In the genomic region with DNA sequence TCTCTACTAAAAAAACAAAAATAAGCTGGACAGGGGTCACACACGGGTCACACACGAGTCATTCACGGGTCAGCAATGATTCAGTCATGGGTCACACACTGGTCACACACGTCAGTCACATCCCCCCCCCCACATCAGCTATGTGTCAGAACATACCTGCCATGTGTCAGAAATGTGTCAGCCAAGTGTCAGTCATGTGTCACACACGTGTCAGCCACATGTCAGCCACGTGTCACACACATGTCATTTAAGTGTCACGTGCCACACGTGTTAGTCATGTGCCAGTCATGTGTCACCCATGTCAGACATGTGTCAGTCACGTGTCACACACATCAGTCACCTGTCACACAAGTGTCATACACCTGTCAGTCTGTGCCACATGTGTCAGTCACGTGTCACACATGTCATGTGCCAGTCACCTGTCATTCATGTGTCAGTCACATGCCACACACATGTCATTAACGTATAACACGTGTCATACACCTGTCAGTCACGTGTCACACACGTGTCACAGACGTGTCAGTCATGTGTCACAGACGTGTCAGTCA, we compare ENCODE assay signal across 1 cellular context.
TF ChIP-seq lines count a peak whose summit lies in the region.

No MANE protein-coding gene starts in this region.

TF ChIP-seq in K562, 482 proteins besides CTCF, POLR2A, EP300 and RAD21 (continued from another document and continues in another):
- peak; percentile 95 for TF ChIP-seq ZNF224 (CRISPR knock-in tag; IDR thresholded peaks at IDR 0.05)
- TF ChIP-seq, protein P1, sequence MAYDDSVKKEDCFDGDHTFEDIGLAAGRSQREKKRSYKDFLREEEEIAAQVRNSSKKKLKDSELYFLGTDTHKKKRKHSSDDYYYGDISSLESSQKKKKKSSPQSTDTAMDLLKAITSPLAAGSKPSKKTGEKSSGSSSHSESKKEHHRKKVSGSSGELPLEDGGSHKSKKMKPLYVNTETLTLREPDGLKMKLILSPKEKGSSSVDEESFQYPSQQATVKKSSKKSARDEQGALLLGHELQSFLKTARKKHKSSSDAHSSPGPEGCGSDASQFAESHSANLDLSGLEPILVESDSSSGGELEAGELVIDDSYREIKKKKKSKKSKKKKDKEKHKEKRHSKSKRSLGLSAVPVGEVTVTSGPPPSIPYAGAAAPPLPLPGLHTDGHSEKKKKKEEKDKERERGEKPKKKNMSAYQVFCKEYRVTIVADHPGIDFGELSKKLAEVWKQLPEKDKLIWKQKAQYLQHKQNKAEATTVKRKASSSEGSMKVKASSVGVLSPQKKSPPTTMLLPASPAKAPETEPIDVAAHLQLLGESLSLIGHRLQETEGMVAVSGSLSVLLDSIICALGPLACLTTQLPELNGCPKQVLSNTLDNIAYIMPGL (CRISPR knock-in tag; IDR thresholded peaks at IDR 0.05), result peak; percentile 99
- TF ChIP-seq ZNF12 (CRISPR knock-in tag; IDR thresholded peaks at IDR 0.05), result no peak
- no peak for TF ChIP-seq DACH1 (IDR thresholded peaks at IDR 0.05; ENCODE audit: partially characterized antibody)
- TF ChIP-seq, protein P2, sequence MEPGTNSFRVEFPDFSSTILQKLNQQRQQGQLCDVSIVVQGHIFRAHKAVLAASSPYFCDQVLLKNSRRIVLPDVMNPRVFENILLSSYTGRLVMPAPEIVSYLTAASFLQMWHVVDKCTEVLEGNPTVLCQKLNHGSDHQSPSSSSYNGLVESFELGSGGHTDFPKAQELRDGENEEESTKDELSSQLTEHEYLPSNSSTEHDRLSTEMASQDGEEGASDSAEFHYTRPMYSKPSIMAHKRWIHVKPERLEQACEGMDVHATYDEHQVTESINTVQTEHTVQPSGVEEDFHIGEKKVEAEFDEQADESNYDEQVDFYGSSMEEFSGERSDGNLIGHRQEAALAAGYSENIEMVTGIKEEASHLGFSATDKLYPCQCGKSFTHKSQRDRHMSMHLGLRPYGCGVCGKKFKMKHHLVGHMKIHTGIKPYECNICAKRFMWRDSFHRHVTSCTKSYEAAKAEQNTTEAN (CRISPR knock-in tag; IDR thresholded peaks at IDR 0.05), result peak; percentile 91
- TF ChIP-seq, protein P3, sequence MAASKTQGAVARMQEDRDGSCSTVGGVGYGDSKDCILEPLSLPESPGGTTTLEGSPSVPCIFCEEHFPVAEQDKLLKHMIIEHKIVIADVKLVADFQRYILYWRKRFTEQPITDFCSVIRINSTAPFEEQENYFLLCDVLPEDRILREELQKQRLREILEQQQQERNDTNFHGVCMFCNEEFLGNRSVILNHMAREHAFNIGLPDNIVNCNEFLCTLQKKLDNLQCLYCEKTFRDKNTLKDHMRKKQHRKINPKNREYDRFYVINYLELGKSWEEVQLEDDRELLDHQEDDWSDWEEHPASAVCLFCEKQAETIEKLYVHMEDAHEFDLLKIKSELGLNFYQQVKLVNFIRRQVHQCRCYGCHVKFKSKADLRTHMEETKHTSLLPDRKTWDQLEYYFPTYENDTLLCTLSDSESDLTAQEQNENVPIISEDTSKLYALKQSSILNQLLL (CRISPR knock-in tag; IDR thresholded peaks at IDR 0.05; ENCODE audit: borderline replicate concordance), result no peak
- 0 out of 2 replicates have a peak, but pooled peaks have one; percentile 9 for TF ChIP-seq NFIC (IDR thresholded peaks at IDR 0.05)
- TF ChIP-seq, protein P4, sequence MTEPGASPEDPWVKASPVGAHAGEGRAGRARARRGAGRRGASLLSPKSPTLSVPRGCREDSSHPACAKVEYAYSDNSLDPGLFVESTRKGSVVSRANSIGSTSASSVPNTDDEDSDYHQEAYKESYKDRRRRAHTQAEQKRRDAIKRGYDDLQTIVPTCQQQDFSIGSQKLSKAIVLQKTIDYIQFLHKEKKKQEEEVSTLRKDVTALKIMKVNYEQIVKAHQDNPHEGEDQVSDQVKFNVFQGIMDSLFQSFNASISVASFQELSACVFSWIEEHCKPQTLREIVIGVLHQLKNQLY (CRISPR knock-in tag; conservative IDR thresholded peaks at IDR 0.05), result peak; percentile 70 to 96; a peak in 2 of 4 replicates
- no peak for TF ChIP-seq ZNF764 (CRISPR knock-in tag; IDR thresholded peaks at IDR 0.05; ENCODE audit: low read depth)
- no peak for TF ChIP-seq ZKSCAN1 (IDR thresholded peaks at IDR 0.05; ENCODE audit: low read depth, low read length)
- TF ChIP-seq, protein P5, sequence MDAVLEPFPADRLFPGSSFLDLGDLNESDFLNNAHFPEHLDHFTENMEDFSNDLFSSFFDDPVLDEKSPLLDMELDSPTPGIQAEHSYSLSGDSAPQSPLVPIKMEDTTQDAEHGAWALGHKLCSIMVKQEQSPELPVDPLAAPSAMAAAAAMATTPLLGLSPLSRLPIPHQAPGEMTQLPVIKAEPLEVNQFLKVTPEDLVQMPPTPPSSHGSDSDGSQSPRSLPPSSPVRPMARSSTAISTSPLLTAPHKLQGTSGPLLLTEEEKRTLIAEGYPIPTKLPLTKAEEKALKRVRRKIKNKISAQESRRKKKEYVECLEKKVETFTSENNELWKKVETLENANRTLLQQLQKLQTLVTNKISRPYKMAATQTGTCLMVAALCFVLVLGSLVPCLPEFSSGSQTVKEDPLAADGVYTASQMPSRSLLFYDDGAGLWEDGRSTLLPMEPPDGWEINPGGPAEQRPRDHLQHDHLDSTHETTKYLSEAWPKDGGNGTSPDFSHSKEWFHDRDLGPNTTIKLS (IDR thresholded peaks at IDR 0.05; ENCODE audit: borderline replicate concordance, low read depth), result no peak
- no peak for TF ChIP-seq RHOXF2B (CRISPR knock-in tag; conservative IDR thresholded peaks at IDR 0.05)
- TF ChIP-seq MEF2A (IDR thresholded peaks at IDR 0.05; ENCODE audit: control insufficient read depth, low read depth, low read length), result no peak
- TF ChIP-seq, protein P6, sequence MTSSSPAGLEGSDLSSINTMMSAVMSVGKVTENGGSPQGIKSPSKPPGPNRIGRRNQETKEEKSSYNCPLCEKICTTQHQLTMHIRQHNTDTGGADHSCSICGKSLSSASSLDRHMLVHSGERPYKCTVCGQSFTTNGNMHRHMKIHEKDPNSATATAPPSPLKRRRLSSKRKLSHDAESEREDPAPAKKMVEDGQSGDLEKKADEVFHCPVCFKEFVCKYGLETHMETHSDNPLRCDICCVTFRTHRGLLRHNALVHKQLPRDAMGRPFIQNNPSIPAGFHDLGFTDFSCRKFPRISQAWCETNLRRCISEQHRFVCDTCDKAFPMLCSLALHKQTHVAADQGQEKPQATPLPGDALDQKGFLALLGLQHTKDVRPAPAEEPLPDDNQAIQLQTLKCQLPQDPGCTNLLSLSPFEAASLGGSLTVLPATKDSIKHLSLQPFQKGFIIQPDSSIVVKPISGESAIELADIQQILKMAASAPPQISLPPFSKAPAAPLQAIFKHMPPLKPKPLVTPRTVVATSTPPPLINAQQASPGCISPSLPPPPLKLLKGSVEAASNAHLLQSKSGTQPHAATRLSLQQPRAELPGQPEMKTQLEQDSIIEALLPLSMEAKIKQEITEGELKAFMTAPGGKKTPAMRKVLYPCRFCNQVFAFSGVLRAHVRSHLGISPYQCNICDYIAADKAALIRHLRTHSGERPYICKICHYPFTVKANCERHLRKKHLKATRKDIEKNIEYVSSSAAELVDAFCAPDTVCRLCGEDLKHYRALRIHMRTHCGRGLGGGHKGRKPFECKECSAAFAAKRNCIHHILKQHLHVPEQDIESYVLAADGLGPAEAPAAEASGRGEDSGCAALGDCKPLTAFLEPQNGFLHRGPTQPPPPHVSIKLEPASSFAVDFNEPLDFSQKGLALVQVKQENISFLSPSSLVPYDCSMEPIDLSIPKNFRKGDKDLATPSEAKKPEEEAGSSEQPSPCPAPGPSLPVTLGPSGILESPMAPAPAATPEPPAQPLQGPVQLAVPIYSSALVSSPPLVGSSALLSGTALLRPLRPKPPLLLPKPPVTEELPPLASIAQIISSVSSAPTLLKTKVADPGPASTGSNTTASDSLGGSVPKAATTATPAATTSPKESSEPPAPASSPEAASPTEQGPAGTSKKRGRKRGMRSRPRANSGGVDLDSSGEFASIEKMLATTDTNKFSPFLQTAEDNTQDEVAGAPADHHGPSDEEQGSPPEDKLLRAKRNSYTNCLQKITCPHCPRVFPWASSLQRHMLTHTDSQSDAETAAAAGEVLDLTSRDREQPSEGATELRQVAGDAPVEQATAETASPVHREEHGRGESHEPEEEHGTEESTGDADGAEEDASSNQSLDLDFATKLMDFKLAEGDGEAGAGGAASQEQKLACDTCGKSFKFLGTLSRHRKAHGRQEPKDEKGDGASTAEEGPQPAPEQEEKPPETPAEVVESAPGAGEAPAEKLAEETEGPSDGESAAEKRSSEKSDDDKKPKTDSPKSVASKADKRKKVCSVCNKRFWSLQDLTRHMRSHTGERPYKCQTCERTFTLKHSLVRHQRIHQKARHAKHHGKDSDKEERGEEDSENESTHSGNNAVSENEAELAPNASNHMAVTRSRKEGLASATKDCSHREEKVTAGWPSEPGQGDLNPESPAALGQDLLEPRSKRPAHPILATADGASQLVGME (CRISPR knock-in tag; IDR thresholded peaks at IDR 0.05), result no peak
- no peak for TF ChIP-seq SMAD2 (IDR thresholded peaks at IDR 0.05; ENCODE audit: low read depth, low read length)
- TF ChIP-seq, protein P7, sequence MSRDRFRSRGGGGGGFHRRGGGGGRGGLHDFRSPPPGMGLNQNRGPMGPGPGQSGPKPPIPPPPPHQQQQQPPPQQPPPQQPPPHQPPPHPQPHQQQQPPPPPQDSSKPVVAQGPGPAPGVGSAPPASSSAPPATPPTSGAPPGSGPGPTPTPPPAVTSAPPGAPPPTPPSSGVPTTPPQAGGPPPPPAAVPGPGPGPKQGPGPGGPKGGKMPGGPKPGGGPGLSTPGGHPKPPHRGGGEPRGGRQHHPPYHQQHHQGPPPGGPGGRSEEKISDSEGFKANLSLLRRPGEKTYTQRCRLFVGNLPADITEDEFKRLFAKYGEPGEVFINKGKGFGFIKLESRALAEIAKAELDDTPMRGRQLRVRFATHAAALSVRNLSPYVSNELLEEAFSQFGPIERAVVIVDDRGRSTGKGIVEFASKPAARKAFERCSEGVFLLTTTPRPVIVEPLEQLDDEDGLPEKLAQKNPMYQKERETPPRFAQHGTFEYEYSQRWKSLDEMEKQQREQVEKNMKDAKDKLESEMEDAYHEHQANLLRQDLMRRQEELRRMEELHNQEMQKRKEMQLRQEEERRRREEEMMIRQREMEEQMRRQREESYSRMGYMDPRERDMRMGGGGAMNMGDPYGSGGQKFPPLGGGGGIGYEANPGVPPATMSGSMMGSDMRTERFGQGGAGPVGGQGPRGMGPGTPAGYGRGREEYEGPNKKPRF (IDR thresholded peaks at IDR 0.05; ENCODE audit: low read depth, low read length), result no peak
- no peak for TF ChIP-seq TGIF2 (CRISPR knock-in tag; IDR thresholded peaks at IDR 0.05)
- no peak for TF ChIP-seq RBM25 (IDR thresholded peaks at IDR 0.05; ENCODE audit: low read depth, low read length, severe bottlenecking)
- no peak for TF ChIP-seq POLR2H (tag; IDR thresholded peaks at IDR 0.05; ENCODE audit: low read depth)
- TF ChIP-seq SP1 (CRISPR knock-in tag; IDR thresholded peaks at IDR 0.05), result no peak
- TF ChIP-seq, protein P8, sequence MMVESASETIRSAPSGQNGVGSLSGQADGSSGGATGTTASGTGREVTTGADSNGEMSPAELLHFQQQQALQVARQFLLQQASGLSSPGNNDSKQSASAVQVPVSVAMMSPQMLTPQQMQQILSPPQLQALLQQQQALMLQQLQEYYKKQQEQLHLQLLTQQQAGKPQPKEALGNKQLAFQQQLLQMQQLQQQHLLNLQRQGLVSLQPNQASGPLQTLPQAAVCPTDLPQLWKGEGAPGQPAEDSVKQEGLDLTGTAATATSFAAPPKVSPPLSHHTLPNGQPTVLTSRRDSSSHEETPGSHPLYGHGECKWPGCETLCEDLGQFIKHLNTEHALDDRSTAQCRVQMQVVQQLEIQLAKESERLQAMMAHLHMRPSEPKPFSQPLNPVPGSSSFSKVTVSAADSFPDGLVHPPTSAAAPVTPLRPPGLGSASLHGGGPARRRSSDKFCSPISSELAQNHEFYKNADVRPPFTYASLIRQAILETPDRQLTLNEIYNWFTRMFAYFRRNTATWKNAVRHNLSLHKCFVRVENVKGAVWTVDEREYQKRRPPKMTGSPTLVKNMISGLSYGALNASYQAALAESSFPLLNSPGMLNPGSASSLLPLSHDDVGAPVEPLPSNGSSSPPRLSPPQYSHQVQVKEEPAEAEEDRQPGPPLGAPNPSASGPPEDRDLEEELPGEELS (CRISPR knock-in tag; IDR thresholded peaks at IDR 0.05; ENCODE audit: borderline replicate concordance), result peak; percentile 99
- no peak for TF ChIP-seq ZNF311 (CRISPR knock-in tag; IDR thresholded peaks at IDR 0.05)
- no peak for TF ChIP-seq RCOR1 (IDR thresholded peaks at IDR 0.05; ENCODE audit: borderline replicate concordance in 1 of 2, low read depth in 2 of 2, low read length in 2 of 2)
- TF ChIP-seq, protein P9, sequence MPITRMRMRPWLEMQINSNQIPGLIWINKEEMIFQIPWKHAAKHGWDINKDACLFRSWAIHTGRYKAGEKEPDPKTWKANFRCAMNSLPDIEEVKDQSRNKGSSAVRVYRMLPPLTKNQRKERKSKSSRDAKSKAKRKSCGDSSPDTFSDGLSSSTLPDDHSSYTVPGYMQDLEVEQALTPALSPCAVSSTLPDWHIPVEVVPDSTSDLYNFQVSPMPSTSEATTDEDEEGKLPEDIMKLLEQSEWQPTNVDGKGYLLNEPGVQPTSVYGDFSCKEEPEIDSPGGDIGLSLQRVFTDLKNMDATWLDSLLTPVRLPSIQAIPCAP (CRISPR knock-in tag; IDR thresholded peaks at IDR 0.05; ENCODE audit: borderline replicate concordance), result peak; percentile 98
- TF ChIP-seq CAMTA2 (CRISPR knock-in tag; conservative IDR thresholded peaks at IDR 0.05), result no peak
- no peak for TF ChIP-seq SRSF7 (optimal IDR thresholded peaks at IDR 0.05; ENCODE audit: low read depth, low read length)
- peak; percentile 97 for TF ChIP-seq FOXK1 (CRISPR knock-in tag; IDR thresholded peaks at IDR 0.05; ENCODE audit: borderline replicate concordance)
- no peak for TF ChIP-seq POLR2B (IDR thresholded peaks at IDR 0.05; ENCODE audit: low read depth, partially characterized antibody)
- TF ChIP-seq ZFPM2 (CRISPR knock-in tag; IDR thresholded peaks at IDR 0.05), result no peak
- TF ChIP-seq HDGF (IDR thresholded peaks at IDR 0.05), result no peak
- TF ChIP-seq, protein P10, sequence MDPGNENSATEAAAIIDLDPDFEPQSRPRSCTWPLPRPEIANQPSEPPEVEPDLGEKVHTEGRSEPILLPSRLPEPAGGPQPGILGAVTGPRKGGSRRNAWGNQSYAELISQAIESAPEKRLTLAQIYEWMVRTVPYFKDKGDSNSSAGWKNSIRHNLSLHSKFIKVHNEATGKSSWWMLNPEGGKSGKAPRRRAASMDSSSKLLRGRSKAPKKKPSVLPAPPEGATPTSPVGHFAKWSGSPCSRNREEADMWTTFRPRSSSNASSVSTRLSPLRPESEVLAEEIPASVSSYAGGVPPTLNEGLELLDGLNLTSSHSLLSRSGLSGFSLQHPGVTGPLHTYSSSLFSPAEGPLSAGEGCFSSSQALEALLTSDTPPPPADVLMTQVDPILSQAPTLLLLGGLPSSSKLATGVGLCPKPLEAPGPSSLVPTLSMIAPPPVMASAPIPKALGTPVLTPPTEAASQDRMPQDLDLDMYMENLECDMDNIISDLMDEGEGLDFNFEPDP (CRISPR knock-in tag; IDR thresholded peaks at IDR 0.05), result no peak
